In genomic region chr5:140362875-140363630, GRCh38 we compare ENCODE assay signal across 1 cellular context.
TF ChIP-seq lines count a peak whose summit lies in the region.

No MANE protein-coding gene starts in this region.

TF ChIP-seq in HepG2, 621 proteins besides CTCF, POLR2A, EP300 and RAD21 (continued from another document and continues in another):
- TF ChIP-seq, protein P1, sequence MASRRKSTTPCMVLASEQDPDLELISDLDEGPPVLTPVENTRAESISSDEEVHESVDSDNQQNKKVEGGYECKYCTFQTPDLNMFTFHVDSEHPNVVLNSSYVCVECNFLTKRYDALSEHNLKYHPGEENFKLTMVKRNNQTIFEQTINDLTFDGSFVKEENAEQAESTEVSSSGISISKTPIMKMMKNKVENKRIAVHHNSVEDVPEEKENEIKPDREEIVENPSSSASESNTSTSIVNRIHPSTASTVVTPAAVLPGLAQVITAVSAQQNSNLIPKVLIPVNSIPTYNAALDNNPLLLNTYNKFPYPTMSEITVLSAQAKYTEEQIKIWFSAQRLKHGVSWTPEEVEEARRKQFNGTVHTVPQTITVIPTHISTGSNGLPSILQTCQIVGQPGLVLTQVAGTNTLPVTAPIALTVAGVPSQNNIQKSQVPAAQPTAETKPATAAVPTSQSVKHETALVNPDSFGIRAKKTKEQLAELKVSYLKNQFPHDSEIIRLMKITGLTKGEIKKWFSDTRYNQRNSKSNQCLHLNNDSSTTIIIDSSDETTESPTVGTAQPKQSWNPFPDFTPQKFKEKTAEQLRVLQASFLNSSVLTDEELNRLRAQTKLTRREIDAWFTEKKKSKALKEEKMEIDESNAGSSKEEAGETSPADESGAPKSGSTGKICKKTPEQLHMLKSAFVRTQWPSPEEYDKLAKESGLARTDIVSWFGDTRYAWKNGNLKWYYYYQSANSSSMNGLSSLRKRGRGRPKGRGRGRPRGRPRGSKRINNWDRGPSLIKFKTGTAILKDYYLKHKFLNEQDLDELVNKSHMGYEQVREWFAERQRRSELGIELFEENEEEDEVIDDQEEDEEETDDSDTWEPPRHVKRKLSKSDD (CRISPR knock-in tag; IDR thresholded peaks at IDR 0.05; ENCODE audit: low read depth) = no peak
- TF ChIP-seq ZNF788 (CRISPR knock-in tag; IDR thresholded peaks at IDR 0.05; ENCODE audit: borderline replicate concordance) (peak; percentile 75; the same call in 1 of the 2 replicates), MTF1 (CRISPR knock-in tag; IDR thresholded peaks at IDR 0.05) (no peak), KLF9 (CRISPR knock-in tag; IDR thresholded peaks at IDR 0.05; ENCODE audit: low read depth) (no peak), CSRNP2 (CRISPR knock-in tag; conservative IDR thresholded peaks at IDR 0.05; ENCODE audit: low read depth) (no peak), ZNF143 (CRISPR knock-in tag; IDR thresholded peaks at IDR 0.05) (no peak), SALL2 (CRISPR knock-in tag; IDR thresholded peaks at IDR 0.05) (no peak), SMAD3 (CRISPR knock-in tag; IDR thresholded peaks at IDR 0.05) (peak; percentile 32; the same call in 1 of the 2 replicates), ZBTB49 (CRISPR knock-in tag; IDR thresholded peaks at IDR 0.05; ENCODE audit: borderline replicate concordance) (no peak), RCOR2 (CRISPR knock-in tag; IDR thresholded peaks at IDR 0.05) (no peak), REST (IDR thresholded peaks at IDR 0.05; ENCODE audit: borderline replicate concordance in 1 of 2, low read depth in 1 of 2, low read length in 2 of 2) (no peak), ZFP41 (CRISPR knock-in tag; IDR thresholded peaks at IDR 0.05; ENCODE audit: borderline replicate concordance) (no peak), YY1 (IDR thresholded peaks at IDR 0.05; ENCODE audit: insufficient read depth, insufficient replicate concordance, low read depth, low read length) (peak; percentile 71), NFIB (CRISPR knock-in tag; IDR thresholded peaks at IDR 0.05; ENCODE audit: borderline replicate concordance) (no peak), EEA1 (CRISPR knock-in tag; IDR thresholded peaks at IDR 0.05; ENCODE audit: borderline replicate concordance) (peak; percentile 77; the same call in 1 of the 2 replicates), HHEX (CRISPR knock-in tag; IDR thresholded peaks at IDR 0.05) (no peak), XRCC5 (optimal IDR thresholded peaks at IDR 0.05; ENCODE audit: low read length) (peak; percentile 97), FOXJ3 (CRISPR knock-in tag; IDR thresholded peaks at IDR 0.05; ENCODE audit: borderline replicate concordance) (no peak), FOXK1 (CRISPR knock-in tag; IDR thresholded peaks at IDR 0.05; ENCODE audit: borderline replicate concordance, low read depth) (no peak), THRA (CRISPR knock-in tag; IDR thresholded peaks at IDR 0.05; ENCODE audit: borderline replicate concordance) (peak; percentile 97), ZNF746 (CRISPR knock-in tag; IDR thresholded peaks at IDR 0.05) (0 out of 2 replicates have a peak, but pooled peaks have one; percentile 41), ZFX (CRISPR knock-in tag; IDR thresholded peaks at IDR 0.05; ENCODE audit: low read depth) (peak; percentile 72), ZBTB7A (CRISPR knock-in tag; IDR thresholded peaks at IDR 0.05) (no peak), KLF6 (CRISPR knock-in tag; IDR thresholded peaks at IDR 0.05) (0 out of 2 replicates have a peak, but pooled peaks have one; percentile 63), NR3C1 (CRISPR knock-in tag; IDR thresholded peaks at IDR 0.05) (no peak), NRL (CRISPR knock-in tag; IDR thresholded peaks at IDR 0.05; ENCODE audit: borderline replicate concordance) (0 out of 2 replicates have a peak, but pooled peaks have one; percentile 36), TGIF2 (CRISPR knock-in tag; IDR thresholded peaks at IDR 0.05) (0 out of 2 replicates have a peak, but pooled peaks have one; percentile 20), ATAD3A (CRISPR knock-in tag; IDR thresholded peaks at IDR 0.05) (no peak), HNRNPUL1 (IDR thresholded peaks at IDR 0.05; ENCODE audit: low read depth, low read length) (no peak), REPIN1 (CRISPR knock-in tag; IDR thresholded peaks at IDR 0.05; ENCODE audit: borderline replicate concordance, low read depth) (0 out of 2 replicates have a peak, but pooled peaks have one; percentile 64), SP5 (CRISPR knock-in tag; IDR thresholded peaks at IDR 0.05; ENCODE audit: borderline replicate concordance, low read depth) (no peak; the same call in 1 of the 2 replicates), IRF9 (CRISPR knock-in tag; IDR thresholded peaks at IDR 0.05; ENCODE audit: borderline replicate concordance) (peak; percentile 73; the same call in 1 of the 2 replicates), TCF7L2 (IDR thresholded peaks at IDR 0.05; ENCODE audit: low read depth, low read length) (no peak), MED1 (CRISPR knock-in tag; IDR thresholded peaks at IDR 0.05) (peak; percentile 42; the same call in 1 of the 2 replicates)
- TF ChIP-seq, protein P2, sequence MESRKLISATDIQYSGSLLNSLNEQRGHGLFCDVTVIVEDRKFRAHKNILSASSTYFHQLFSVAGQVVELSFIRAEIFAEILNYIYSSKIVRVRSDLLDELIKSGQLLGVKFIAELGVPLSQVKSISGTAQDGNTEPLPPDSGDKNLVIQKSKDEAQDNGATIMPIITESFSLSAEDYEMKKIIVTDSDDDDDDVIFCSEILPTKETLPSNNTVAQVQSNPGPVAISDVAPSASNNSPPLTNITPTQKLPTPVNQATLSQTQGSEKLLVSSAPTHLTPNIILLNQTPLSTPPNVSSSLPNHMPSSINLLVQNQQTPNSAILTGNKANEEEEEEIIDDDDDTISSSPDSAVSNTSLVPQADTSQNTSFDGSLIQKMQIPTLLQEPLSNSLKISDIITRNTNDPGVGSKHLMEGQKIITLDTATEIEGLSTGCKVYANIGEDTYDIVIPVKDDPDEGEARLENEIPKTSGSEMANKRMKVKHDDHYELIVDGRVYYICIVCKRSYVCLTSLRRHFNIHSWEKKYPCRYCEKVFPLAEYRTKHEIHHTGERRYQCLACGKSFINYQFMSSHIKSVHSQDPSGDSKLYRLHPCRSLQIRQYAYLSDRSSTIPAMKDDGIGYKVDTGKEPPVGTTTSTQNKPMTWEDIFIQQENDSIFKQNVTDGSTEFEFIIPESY (CRISPR knock-in tag; IDR thresholded peaks at IDR 0.05) = no peak
- TF ChIP-seq, protein P3, sequence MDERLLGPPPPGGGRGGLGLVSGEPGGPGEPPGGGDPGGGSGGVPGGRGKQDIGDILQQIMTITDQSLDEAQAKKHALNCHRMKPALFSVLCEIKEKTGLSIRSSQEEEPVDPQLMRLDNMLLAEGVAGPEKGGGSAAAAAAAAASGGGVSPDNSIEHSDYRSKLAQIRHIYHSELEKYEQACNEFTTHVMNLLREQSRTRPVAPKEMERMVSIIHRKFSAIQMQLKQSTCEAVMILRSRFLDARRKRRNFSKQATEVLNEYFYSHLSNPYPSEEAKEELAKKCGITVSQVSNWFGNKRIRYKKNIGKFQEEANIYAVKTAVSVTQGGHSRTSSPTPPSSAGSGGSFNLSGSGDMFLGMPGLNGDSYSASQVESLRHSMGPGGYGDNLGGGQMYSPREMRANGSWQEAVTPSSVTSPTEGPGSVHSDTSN (CRISPR knock-in tag; IDR thresholded peaks at IDR 0.05) = no peak
- TF ChIP-seq, protein P4, sequence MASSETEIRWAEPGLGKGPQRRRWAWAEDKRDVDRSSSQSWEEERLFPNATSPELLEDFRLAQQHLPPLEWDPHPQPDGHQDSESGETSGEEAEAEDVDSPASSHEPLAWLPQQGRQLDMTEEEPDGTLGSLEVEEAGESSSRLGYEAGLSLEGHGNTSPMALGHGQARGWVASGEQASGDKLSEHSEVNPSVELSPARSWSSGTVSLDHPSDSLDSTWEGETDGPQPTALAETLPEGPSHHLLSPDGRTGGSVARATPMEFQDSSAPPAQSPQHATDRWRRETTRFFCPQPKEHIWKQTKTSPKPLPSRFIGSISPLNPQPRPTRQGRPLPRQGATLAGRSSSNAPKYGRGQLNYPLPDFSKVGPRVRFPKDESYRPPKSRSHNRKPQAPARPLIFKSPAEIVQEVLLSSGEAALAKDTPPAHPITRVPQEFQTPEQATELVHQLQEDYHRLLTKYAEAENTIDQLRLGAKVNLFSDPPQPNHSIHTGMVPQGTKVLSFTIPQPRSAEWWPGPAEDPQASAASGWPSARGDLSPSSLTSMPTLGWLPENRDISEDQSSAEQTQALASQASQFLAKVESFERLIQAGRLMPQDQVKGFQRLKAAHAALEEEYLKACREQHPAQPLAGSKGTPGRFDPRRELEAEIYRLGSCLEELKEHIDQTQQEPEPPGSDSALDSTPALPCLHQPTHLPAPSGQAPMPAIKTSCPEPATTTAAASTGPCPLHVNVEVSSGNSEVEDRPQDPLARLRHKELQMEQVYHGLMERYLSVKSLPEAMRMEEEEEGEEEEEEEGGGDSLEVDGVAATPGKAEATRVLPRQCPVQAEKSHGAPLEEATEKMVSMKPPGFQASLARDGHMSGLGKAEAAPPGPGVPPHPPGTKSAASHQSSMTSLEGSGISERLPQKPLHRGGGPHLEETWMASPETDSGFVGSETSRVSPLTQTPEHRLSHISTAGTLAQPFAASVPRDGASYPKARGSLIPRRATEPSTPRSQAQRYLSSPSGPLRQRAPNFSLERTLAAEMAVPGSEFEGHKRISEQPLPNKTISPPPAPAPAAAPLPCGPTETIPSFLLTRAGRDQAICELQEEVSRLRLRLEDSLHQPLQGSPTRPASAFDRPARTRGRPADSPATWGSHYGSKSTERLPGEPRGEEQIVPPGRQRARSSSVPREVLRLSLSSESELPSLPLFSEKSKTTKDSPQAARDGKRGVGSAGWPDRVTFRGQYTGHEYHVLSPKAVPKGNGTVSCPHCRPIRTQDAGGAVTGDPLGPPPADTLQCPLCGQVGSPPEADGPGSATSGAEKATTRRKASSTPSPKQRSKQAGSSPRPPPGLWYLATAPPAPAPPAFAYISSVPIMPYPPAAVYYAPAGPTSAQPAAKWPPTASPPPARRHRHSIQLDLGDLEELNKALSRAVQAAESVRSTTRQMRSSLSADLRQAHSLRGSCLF (CRISPR knock-in tag; IDR thresholded peaks at IDR 0.05; ENCODE audit: borderline replicate concordance) = no peak
